ENCODE assay signal across 9 cellular contexts in genomic region chr19:42122691-42123607, GRCh38. TPM values are rescaled to one million over a fixed set of nuclear protein-coding genes. Genes with fewer than 3 reads are reported as not detected.
DNase-seq lines count a peak whose midpoint lies in the region; TF ChIP-seq lines count a peak whose summit lies in the region.
"Had no signal": no experiment of that assay in that cellular context is flagged by ENCODE, and none has a peak within 500 bp of the region (broad histone marks: within the 10 kb centered on the region; RNA-seq: fewer than 3 reads in every experiment).

No MANE protein-coding gene starts in this region.

- H3K4me3 Mint-ChIP-seq in mesothelial cell of epicardium: no peak overlapping the region

- peak; percentile 12 for TF ChIP-seq POLR2A in GM10847 (IDR thresholded peaks at IDR 0.05; ENCODE audit: extremely low read depth, insufficient read length)

- H3K36me3 Mint-ChIP-seq in mesothelial cell of epicardium: no peaks in the 10 kb centered on the region

- H3K4me1 Mint-ChIP-seq in mesothelial cell of epicardium: no peaks in the 10 kb centered on the region

- no peak for TF ChIP-seq CTCF in mesothelial cell of epicardium (IDR thresholded peaks at IDR 0.05; ENCODE audit: unreplicated experiment)

- H3K27ac Mint-ChIP-seq in mesothelial cell of epicardium: no peak overlapping the region

- H3K27me3 Mint-ChIP-seq in mesothelial cell of epicardium (ENCODE audit: low read depth): peaks cover 28% of the 10 kb centered on the region

- H3K9me3 Mint-ChIP-seq in mesothelial cell of epicardium: peaks cover 4% of the 10 kb centered on the region

- DNase-seq in RPMI7951 (ENCODE audit: low read depth) (peak; percentile 75), AG08396 (ENCODE audit: low spot score) (no peak), NCI-H1048 (lab: John Stamatoyannopoulos, UW) (no peak), NCI-H446 treated with DMSO at 0.1 percent for 48 hours (lab: John Stamatoyannopoulos, UW) (no peak), mesothelial cell of epicardium (ENCODE audit: low spot score in 2 of 2, unreplicated experiment in 2 of 2) (no peak)
- peak; percentile 80 for DNase-seq in activated naive CD4-positive, alpha-beta T cell treated with Interleukin-2 at 50 U/mL for 16 hours
- peak; percentile 84 for DNase-seq in stimulated activated CD4-positive, alpha-beta T cell treated with anti-CD3 and anti-CD28 coated beads, Interleukin-1b, Interleukin-23, amount 100 ng/mL, for 48 hours
- DNase-seq: NCI-H1105 treated with DMSO at 0.1 percent for 48 hours had no signal

RNA-seq across cellular contexts. Expression of gene POU2F2, which starts 9.3 kb away (rescaled TPM):
- 2.0 and 2.4 TPM in 2 replicates for total RNA-seq in RPMI7951 (2014; rRNA removed; shearing (Covaris generic))
- 0.65 to 0.93 TPM (median 0.66 TPM) in 3 replicates for total RNA-seq in mesothelial cell of epicardium

RNA-seq across cellular contexts. Expression of gene ZNF574, which starts 47.0 kb away (rescaled TPM):
- 18.1 and 20.6 TPM in 2 replicates for total RNA-seq in RPMI7951 (2014; rRNA removed; shearing (Covaris generic))
- 20.8 to 21.9 TPM (median 21.3 TPM) in 3 replicates for total RNA-seq in mesothelial cell of epicardium

RNA-seq across cellular contexts. Expression of gene GRIK5, which starts 52.9 kb away (rescaled TPM):
- total RNA-seq in RPMI7951 (2014; rRNA removed; shearing (Covaris generic)): not detected in 2 replicates
- total RNA-seq in mesothelial cell of epicardium: 38.3 to 39.9 TPM (median 39.2 TPM) in 3 replicates

Comparison
In these comparisons a context has a peak if more than half of its experiments do, and no peak if none do; other contexts are left out.
1. DNase-seq: peak in RPMI7951 (single experiment), activated naive CD4-positive, alpha-beta T cell treated with Interleukin-2 at 50 U/mL for 16 hours (single experiment) and stimulated activated CD4-positive, alpha-beta T cell treated with anti-CD3 and anti-CD28 coated beads, Interleukin-1b, Interleukin-23, amount 100 ng/mL, for 48 hours (single experiment); none in AG08396 (single experiment), NCI-H1048 (single experiment), NCI-H446 treated with DMSO at 0.1 percent for 48 hours (single experiment) and mesothelial cell of epicardium (0 of 2).
2. RNA of gene GRIK5, which starts 52.9 kb away (total RNA-seq): 38.3 to 39.9 TPM in mesothelial cell of epicardium; not detected in RPMI7951; every median in the first group is over 10 times any median in the second.